Comparison of ENCODE assay signal across 1 cellular context in genomic region chr13:100403675-100404074, GRCh38.
TF ChIP-seq lines count a peak whose summit lies in the region.

No MANE protein-coding gene starts in this region.

TF ChIP-seq in GM23338, 12 proteins besides CTCF, POLR2A, EP300 and RAD21 (continued from another document):
- TF ChIP-seq ZNF462 (CRISPR knock-in tag; IDR thresholded peaks at IDR 0.05) (no peak), ZNF331 (CRISPR knock-in tag; IDR thresholded peaks at IDR 0.05; ENCODE audit: low read depth) (no peak), ZNF114 (CRISPR knock-in tag; IDR thresholded peaks at IDR 0.05) (no peak), EZH2 (IDR thresholded peaks at IDR 0.05; ENCODE audit: low read depth, unreplicated experiment) (no peak), POLR2AphosphoS5 (IDR thresholded peaks at IDR 0.05; ENCODE audit: low read depth) (no peak), JUNB (IDR thresholded peaks at IDR 0.05; ENCODE audit: unreplicated experiment) (no peak)
- TF ChIP-seq, protein P1, sequence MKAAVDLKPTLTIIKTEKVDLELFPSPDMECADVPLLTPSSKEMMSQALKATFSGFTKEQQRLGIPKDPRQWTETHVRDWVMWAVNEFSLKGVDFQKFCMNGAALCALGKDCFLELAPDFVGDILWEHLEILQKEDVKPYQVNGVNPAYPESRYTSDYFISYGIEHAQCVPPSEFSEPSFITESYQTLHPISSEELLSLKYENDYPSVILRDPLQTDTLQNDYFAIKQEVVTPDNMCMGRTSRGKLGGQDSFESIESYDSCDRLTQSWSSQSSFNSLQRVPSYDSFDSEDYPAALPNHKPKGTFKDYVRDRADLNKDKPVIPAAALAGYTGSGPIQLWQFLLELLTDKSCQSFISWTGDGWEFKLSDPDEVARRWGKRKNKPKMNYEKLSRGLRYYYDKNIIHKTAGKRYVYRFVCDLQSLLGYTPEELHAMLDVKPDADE (IDR thresholded peaks at IDR 0.05): no peak
- TF ChIP-seq, protein P2, sequence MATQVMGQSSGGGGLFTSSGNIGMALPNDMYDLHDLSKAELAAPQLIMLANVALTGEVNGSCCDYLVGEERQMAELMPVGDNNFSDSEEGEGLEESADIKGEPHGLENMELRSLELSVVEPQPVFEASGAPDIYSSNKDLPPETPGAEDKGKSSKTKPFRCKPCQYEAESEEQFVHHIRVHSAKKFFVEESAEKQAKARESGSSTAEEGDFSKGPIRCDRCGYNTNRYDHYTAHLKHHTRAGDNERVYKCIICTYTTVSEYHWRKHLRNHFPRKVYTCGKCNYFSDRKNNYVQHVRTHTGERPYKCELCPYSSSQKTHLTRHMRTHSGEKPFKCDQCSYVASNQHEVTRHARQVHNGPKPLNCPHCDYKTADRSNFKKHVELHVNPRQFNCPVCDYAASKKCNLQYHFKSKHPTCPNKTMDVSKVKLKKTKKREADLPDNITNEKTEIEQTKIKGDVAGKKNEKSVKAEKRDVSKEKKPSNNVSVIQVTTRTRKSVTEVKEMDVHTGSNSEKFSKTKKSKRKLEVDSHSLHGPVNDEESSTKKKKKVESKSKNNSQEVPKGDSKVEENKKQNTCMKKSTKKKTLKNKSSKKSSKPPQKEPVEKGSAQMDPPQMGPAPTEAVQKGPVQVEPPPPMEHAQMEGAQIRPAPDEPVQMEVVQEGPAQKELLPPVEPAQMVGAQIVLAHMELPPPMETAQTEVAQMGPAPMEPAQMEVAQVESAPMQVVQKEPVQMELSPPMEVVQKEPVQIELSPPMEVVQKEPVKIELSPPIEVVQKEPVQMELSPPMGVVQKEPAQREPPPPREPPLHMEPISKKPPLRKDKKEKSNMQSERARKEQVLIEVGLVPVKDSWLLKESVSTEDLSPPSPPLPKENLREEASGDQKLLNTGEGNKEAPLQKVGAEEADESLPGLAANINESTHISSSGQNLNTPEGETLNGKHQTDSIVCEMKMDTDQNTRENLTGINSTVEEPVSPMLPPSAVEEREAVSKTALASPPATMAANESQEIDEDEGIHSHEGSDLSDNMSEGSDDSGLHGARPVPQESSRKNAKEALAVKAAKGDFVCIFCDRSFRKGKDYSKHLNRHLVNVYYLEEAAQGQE (IDR thresholded peaks at IDR 0.05; ENCODE audit: unreplicated experiment): no peak
